ENCODE assay signal across 1 cellular context in the genomic region with DNA sequence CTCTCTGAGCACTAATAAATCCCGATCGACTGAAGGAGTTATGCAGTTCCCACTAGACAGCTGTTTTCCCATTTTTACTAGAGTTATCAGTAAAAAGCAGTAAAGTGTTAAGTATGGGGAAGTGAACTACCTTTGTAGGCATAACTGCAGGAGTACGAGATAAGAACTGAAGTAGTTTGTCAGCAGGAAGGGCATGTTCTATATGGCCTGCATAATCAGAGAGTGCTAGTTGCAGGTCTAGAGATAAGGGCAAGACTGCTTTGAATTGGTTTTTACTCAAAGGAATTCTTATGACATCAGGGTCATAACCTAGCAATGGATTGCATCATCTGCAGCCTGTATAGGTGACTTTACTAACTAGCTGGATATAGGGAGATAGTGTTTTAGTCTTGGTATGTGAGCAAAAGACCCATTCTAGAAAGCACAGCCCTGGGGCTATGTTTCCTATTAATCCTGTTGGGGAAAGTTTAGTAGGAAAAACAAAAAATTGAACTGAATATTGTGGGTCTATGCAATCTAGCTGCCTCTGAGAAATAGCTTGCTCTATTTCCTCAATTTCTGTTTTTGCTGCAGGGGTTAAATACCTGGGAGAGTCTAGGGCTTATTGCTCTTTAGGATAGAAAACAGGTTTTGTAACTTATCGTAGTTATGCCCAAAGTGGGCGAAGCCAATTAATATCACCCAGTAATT.
TF ChIP-seq lines count a peak whose summit lies in the region.

No MANE protein-coding gene starts in this region.

TF ChIP-seq in K562, 482 proteins besides CTCF, POLR2A, EP300 and RAD21 (continued from another document and continues in another):
- TF ChIP-seq ZNF212 (CRISPR knock-in tag; IDR thresholded peaks at IDR 0.05) (no peak), MEF2D (tag; conservative IDR thresholded peaks at IDR 0.05; ENCODE audit: low read depth) (no peak; the same call in 1 of the 2 replicates), ZNF174 (CRISPR knock-in tag; IDR thresholded peaks at IDR 0.05) (no peak), TEAD2 (tag; IDR thresholded peaks at IDR 0.05) (peak; percentile 53; the same call in 1 of the 2 replicates), ZNF274 (IDR thresholded peaks at IDR 0.05; ENCODE audit: borderline replicate concordance, low read depth, low read length) (no peak), EHMT2 (IDR thresholded peaks at IDR 0.05) (peak; percentile 54; the same call in 1 of the 2 replicates), STAT5A (IDR thresholded peaks at IDR 0.05; ENCODE audit: borderline replicate concordance, low read length) (peak; percentile 96), SPI1 (IDR thresholded peaks at IDR 0.05; ENCODE audit: borderline replicate concordance, low read depth, low read length) (peak; percentile 94), GTF2F1 (IDR thresholded peaks at IDR 0.05; ENCODE audit: low read depth, low read length) (no peak), ZKSCAN1 (IDR thresholded peaks at IDR 0.05; ENCODE audit: low read depth, low read length) (no peak), PCBP1 (IDR thresholded peaks at IDR 0.05; ENCODE audit: low read depth, low read length, poor library complexity, severe bottlenecking) (no peak), ARHGAP35 (IDR thresholded peaks at IDR 0.05; ENCODE audit: partially characterized antibody) (no peak), ZNF282 (CRISPR knock-in tag; IDR thresholded peaks at IDR 0.05) (no peak), NR1H2 (CRISPR knock-in tag; IDR thresholded peaks at IDR 0.05) (no peak), ZFP1 (CRISPR knock-in tag; IDR thresholded peaks at IDR 0.05) (no peak), ATF2 (CRISPR knock-in tag; IDR thresholded peaks at IDR 0.05) (no peak), E4F1 (CRISPR knock-in tag; IDR thresholded peaks at IDR 0.05; ENCODE audit: borderline replicate concordance) (no peak), TBP (optimal IDR thresholded peaks at IDR 0.05; ENCODE audit: low read depth, low read length) (no peak), ZNF316 (IDR thresholded peaks at IDR 0.05) (no peak), CUX1 (CRISPR knock-in tag; IDR thresholded peaks at IDR 0.05) (no peak), RBM15 (IDR thresholded peaks at IDR 0.05; ENCODE audit: insufficient read depth, low read length) (no peak), NR4A1 (CRISPR knock-in tag; IDR thresholded peaks at IDR 0.05) (no peak), NR4A1 (tag; IDR thresholded peaks at IDR 0.05) (no peak), ETV1 (tag; conservative IDR thresholded peaks at IDR 0.05; ENCODE audit: low read depth) (peak; percentile 93), NCOA1 (IDR thresholded peaks at IDR 0.05; ENCODE audit: low read depth) (peak; percentile 94), GABPB1 (CRISPR knock-in tag; IDR thresholded peaks at IDR 0.05) (no peak), NCOR1 (IDR thresholded peaks at IDR 0.05) (peak; percentile 96), HDAC1 (IDR thresholded peaks at IDR 0.05) (peak in 1 of 2 experiments; percentile 99; a peak in 2 of 4 replicates), LCOR (CRISPR knock-in tag; IDR thresholded peaks at IDR 0.05) (no peak; the same call in 1 of the 2 replicates), SRSF3 (IDR thresholded peaks at IDR 0.05; ENCODE audit: insufficient read depth, low read length) (no peak), COPS2 (conservative IDR thresholded peaks at IDR 0.05) (no peak), DIDO1 (tag; IDR thresholded peaks at IDR 0.05; ENCODE audit: low read depth) (no peak), MIER1 (IDR thresholded peaks at IDR 0.05; ENCODE audit: low read depth) (no peak), ZNF407 (IDR thresholded peaks at IDR 0.05; ENCODE audit: low read depth) (no peak), IRF9 (tag; IDR thresholded peaks at IDR 0.05) (peak; percentile 96)
- TF ChIP-seq, protein P1, sequence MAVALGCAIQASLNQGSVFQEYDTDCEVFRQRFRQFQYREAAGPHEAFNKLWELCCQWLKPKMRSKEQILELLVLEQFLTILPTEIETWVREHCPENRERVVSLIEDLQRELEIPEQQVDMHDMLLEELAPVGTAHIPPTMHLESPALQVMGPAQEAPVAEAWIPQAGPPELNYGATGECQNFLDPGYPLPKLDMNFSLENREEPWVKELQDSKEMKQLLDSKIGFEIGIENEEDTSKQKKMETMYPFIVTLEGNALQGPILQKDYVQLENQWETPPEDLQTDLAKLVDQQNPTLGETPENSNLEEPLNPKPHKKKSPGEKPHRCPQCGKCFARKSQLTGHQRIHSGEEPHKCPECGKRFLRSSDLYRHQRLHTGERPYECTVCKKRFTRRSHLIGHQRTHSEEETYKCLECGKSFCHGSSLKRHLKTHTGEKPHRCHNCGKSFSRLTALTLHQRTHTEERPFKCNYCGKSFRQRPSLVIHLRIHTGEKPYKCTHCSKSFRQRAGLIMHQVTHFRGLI (CRISPR knock-in tag; IDR thresholded peaks at IDR 0.05): peak; percentile 79; the same call in 1 of the 2 replicates
- TF ChIP-seq, protein P2, sequence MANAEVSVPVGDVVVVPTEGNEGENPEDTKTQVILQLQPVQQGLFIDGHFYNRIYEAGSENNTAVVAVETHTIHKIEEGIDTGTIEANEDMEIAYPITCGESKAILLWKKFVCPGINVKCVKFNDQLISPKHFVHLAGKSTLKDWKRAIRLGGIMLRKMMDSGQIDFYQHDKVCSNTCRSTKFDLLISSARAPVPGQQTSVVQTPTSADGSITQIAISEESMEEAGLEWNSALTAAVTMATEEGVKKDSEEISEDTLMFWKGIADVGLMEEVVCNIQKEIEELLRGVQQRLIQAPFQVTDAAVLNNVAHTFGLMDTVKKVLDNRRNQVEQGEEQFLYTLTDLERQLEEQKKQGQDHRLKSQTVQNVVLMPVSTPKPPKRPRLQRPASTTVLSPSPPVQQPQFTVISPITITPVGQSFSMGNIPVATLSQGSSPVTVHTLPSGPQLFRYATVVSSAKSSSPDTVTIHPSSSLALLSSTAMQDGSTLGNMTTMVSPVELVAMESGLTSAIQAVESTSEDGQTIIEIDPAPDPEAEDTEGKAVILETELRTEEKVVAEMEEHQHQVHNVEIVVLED (CRISPR knock-in tag; IDR thresholded peaks at IDR 0.05): peak; percentile 20; the same call in 1 of the 2 replicates
